Comparison of ENCODE assay signal across 18 cellular contexts in the genomic region with DNA sequence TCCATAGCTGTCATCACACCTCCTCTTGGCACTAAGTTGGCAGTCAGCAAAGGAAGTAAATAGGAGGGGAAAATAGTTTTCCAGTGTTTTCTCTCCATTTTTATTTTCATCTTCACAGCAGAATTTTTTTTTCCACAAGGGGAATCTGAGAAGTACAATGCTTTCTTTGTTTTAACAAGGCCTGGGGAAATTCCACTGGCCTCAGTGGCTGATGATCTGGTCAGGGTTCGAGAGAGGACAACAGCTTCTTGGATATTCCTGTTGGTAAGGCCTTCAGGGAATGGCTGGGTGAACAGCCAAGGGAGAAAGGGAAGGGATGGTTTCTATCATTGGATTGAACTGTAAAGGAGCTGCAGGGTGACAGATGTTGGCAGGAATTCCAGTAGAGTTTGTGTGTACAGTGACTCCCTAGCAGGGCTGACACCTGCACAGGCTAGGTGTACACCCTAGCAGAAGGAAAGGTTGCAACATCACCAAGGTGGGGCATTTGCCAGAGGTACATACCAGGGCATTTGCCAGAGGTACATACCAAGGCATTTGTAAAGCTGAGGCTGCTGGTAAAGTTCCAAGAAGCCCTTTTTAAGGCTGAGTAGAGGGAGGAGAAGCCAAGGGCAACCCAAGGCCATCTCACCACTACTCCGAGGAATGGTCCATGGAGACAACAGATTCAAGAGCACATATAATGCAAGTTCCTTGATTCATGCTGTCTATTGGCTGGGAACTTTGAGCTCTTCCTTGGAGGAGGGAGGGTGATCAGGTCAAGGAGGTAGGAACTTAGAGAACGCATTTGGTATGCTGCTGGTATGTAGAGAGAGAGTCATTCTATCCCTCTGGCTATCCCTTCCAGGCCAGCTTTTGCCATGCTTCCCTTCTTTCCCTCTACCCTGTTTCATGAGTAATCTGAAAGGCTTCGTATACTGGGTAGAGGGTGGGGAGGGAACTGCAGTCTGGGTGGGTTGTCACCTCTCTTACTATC. TPM values are rescaled to one million over a fixed set of nuclear protein-coding genes. Genes with fewer than 3 reads are reported as not detected.
DNase-seq lines count a peak whose midpoint lies in the region; ATAC-seq and TF ChIP-seq lines count a peak whose summit lies in the region.
"Had no signal": no experiment of that assay in that cellular context is flagged by ENCODE, and none has a peak within 500 bp of the region (broad histone marks: within the 10 kb centered on the region; RNA-seq: fewer than 3 reads in every experiment).

No MANE protein-coding gene starts in this region.

- H3K9me2 ChIP-seq in PC-9 (ENCODE audit: insufficient read depth) = no peaks in the 10 kb centered on the region

- H3K36me3 ChIP-seq in PC-9 (ENCODE audit: low read depth) (no peaks in the 10 kb centered on the region), brain microvascular endothelial cell (replicated peaks) (no peaks in the 10 kb centered on the region)

- POLR2A ChIA-PET in PC-9 (lab: Charles Lee; ENCODE audit: unreplicated experiment) = interaction anchor here (0.6 to 1.3 kb wide), 7 partner anchors 19 to 521 kb away, joined by 5 to 16 read pairs (median 6); no protein-coding TSS in a partner anchor

- H3K79me2 ChIP-seq in PC-9 (ENCODE audit: low read depth) = peaks cover 11% of the 10 kb centered on the region; the same call in 1 of the 2 replicates

- H3K27ac ChIP-seq in PC-9 (peak overlapping the region; percentile 92), brain microvascular endothelial cell (no peak overlapping the region)
- H3K27ac ChIP-seq: GM23248, VCaP had no signal

- H3K4me2 ChIP-seq in PC-9 = peak overlapping the region; percentile 73

- CTCF ChIA-PET in PC-9 (lab: Charles Lee) = interaction anchor here (0.6 to 1.4 kb wide), 4 partner anchors 24 to 228 kb away, joined by 4 to 6 read pairs (median 5); no protein-coding TSS in a partner anchor

- BruUV-seq in PC-9 (replicated peaks; lab: Mats Ljungman, UMichigan) = no TSS peak

- H2AFZ ChIP-seq in PC-9 = no peak overlapping the region; the same call in 1 of the 2 replicates
- H2AFZ ChIP-seq: GM23248 had no signal

- no peaks in the 10 kb centered on the region for H3K27me3 ChIP-seq in PC-9 (ENCODE audit: insufficient read depth, low read depth)
- no peaks in the 10 kb centered on the region for H3K27me3 ChIP-seq in brain microvascular endothelial cell (replicated peaks)

- ATAC-seq in omental fat pad (ENCODE audit: low FRiP score) = peak; percentile 24
- ATAC-seq: T-cell had no signal

- peaks cover 57% of the 10 kb centered on the region for H3F3A ChIP-seq in PC-9 (ENCODE audit: insufficient read depth, low read depth)

- in situ Hi-C loops in brain microvascular endothelial cell (cut with HindIII; ENCODE audit: low pct_ligation_motif_present, low sequenced_read_pairs) = no loop called here

- H4K20me1 ChIP-seq in PC-9 (ENCODE audit: insufficient read depth) = no peaks in the 10 kb centered on the region

- no peaks in the 10 kb centered on the region for H3K9me3 ChIP-seq in PC-9 (ENCODE audit: insufficient read depth, low read depth)
- H3K9me3 ChIP-seq: Caco-2 had no signal

- DNase-seq in EL (peak; percentile 80), PC-9 (peak; percentile 85 to 98), fibroblast of pulmonary artery (ENCODE audit: low read depth) (peak; percentile 42), omental fat pad (ENCODE audit: low spot score) (no peak), retina (no peak), NCI-H2196 (lab: John Stamatoyannopoulos, UW; ENCODE audit: unreplicated experiment) (no peak), NCI-H526 treated with DMSO at 0.1 percent for 48 hours (lab: John Stamatoyannopoulos, UW) (no peak), brain microvascular endothelial cell (no peak)
- DNase-seq: cerebellar nuclear complex, GF-D8, GM23248, NCI-H146, NCI-H510A treated with DMSO at 0.1 percent for 48 hours, substantia nigra, T-cell had no signal

- peak overlapping the region; percentile 19; the same call in 1 of the 2 replicates for H3K4me3 ChIP-seq in PC-9
- no peak overlapping the region for H3K4me3 ChIP-seq in fibroblast of pulmonary artery (replicated peaks; ENCODE audit: low read depth, low read length)
- H3K4me3 ChIP-seq in brain microvascular endothelial cell (ENCODE audit: low read depth, low read length) = no peak overlapping the region
- H3K4me3 ChIP-seq: GM23248 had no signal

- intact Hi-C loops in PC-9 (cut with micrococcal nuclease; ENCODE audit: unreplicated experiment) = loop anchor here (1.0 to 5.0 kb wide), 5 partner anchors 40 to 133 kb away; no protein-coding TSS in a partner anchor

- peaks cover 75% of the 10 kb centered on the region for H3K4me1 ChIP-seq in PC-9 (replicated peaks; ENCODE audit: insufficient read depth)

- no peak for TF ChIP-seq CTCF in PC-9 (conservative IDR thresholded peaks at IDR 0.05)
- TF ChIP-seq CTCF in fibroblast of pulmonary artery (IDR thresholded peaks at IDR 0.05; ENCODE audit: low read length, missing control alignments) = no peak
- TF ChIP-seq CTCF in omental fat pad (IDR thresholded peaks at IDR 0.05) = no peak
- TF ChIP-seq CTCF in brain microvascular endothelial cell (IDR thresholded peaks at IDR 0.05; ENCODE audit: low read depth, low read length, missing control alignments) = no peak

RNA-seq across cellular contexts. Expression of gene GJA5, which starts 3.1 kb away (rescaled TPM):
- total RNA-seq in PC-9 (2021) (2.8 and 8.7 TPM in 2 replicates), omental fat pad (10 to 100 TPM; 14.2 to 63.2 (median 39.6) TPM)
- total RNA-seq: activated CD8-positive, alpha-beta memory T cell treated with anti-CD3 and anti-CD28 coated beads for 36 hours; T-cell had no signal

Comparison
In these comparisons a context has a peak if more than half of its experiments do, and no peak if none do; other contexts are left out.
1. DNase-seq: peak in EL (single experiment), PC-9 (2 of 2) and fibroblast of pulmonary artery (single experiment); none in omental fat pad (single experiment), retina (single experiment), NCI-H2196 (single experiment), NCI-H526 treated with DMSO at 0.1 percent for 48 hours (single experiment) and brain microvascular endothelial cell (single experiment).